In genomic region chr13:78022164-78022877, GRCh38 we compare ENCODE assay signal across 8 cellular contexts.
DNase-seq lines count a peak whose midpoint lies in the region; ATAC-seq and TF ChIP-seq lines count a peak whose summit lies in the region.

No MANE protein-coding gene starts in this region.

- 77 to 100% methylated on average over 1 to 2 of the region's 2 CpGs for WGBS in gastroesophageal sphincter (ENCODE audit: low coverage in 1 of 2), 2 donors

- DNase-seq in GM12864 (ENCODE audit: low read depth), result peak; percentile 81
- peak; percentile 77 for DNase-seq in Jurkat, Clone E6-1 (ENCODE audit: low read depth, low spot score)
- peak; percentile 4 to 5 for DNase-seq in activated CD4-positive, alpha-beta T cell treated with anti-CD3 and anti-CD28 coated beads for 24 hours (ENCODE audit: low read depth in 2 of 2)
- peak; percentile 3 for DNase-seq in stimulated activated CD4-positive, alpha-beta T cell treated with anti-CD3 and anti-CD28 coated beads, Interleukin-12 subunit alpha, Interleukin-12 subunit beta, amount 100 ng/mL, for 4 hours
- no peak for DNase-seq in WERI-Rb-1

- H3K27ac ChIP-seq in WERI-Rb-1, result no peak overlapping the region
- no peak overlapping the region for H3K27ac ChIP-seq in gastroesophageal sphincter

- H3K36me3 ChIP-seq in WERI-Rb-1 (no peaks in the 10 kb centered on the region), gastroesophageal sphincter (no peaks in the 10 kb centered on the region)

- H3K27me3 ChIP-seq in WERI-Rb-1 (ENCODE audit: insufficient read depth, low read depth, severe bottlenecking) (no peaks in the 10 kb centered on the region), gastroesophageal sphincter (no peaks in the 10 kb centered on the region)

- no peak for TF ChIP-seq POLR2A in gastroesophageal sphincter (IDR thresholded peaks at IDR 0.05)

- no peak for TF ChIP-seq EP300 in gastroesophageal sphincter (IDR thresholded peaks at IDR 0.05)

- no peaks in the 10 kb centered on the region for H3K9me3 ChIP-seq in WERI-Rb-1 (ENCODE audit: severe bottlenecking)
- no peaks in the 10 kb centered on the region for H3K9me3 ChIP-seq in gastroesophageal sphincter

- ATAC-seq in GM21737 (IDR thresholded peaks at IDR 0.05; ENCODE audit: unreplicated experiment) (peak; percentile 100), esophagus mucosa (peak; percentile 55), gastroesophageal sphincter (no peak)

- no peaks in the 10 kb centered on the region for H3K4me1 ChIP-seq in gastroesophageal sphincter

- TF ChIP-seq CTCF in GM12864 (IDR thresholded peaks at IDR 0.05; ENCODE audit: low read depth, low read length, missing control alignments) (no peak), WERI-Rb-1 (IDR thresholded peaks at IDR 0.05; ENCODE audit: low read depth, low read length) (no peak), gastroesophageal sphincter (IDR thresholded peaks at IDR 0.05) (no peak)

- H3K4me3 ChIP-seq in GM12864 (ENCODE audit: low read depth, low read length) (no peak overlapping the region), WERI-Rb-1 (ENCODE audit: low read depth, low read length) (no peak overlapping the region), gastroesophageal sphincter (no peak overlapping the region)
- no peak overlapping the region for H3K4me3 ChIP-seq in Jurkat, Clone E6-1 (ENCODE audit: low read length)
